In genomic region chr5:44809956-44810276, GRCh38 we compare ENCODE assay signal across 8 cellular contexts. TPM values are rescaled to one million over a fixed set of nuclear protein-coding genes. Genes with fewer than 3 reads are reported as not detected.
A peak's percentile ranks its signal among the peaks of the same experiment; 100 is the strongest.
DNase-seq lines count a peak whose midpoint lies in the region; ATAC-seq and TF ChIP-seq lines count a peak whose summit lies in the region.

No MANE protein-coding gene starts in this region.

- H4K20me1 ChIP-seq in HCT116 (ENCODE audit: insufficient read depth): peaks cover 6% of the 10 kb centered on the region; the same call in 1 of the 2 replicates

- CTCF ChIA-PET in HCT116 (lab: Charles Lee): no interaction called here
- CTCF ChIA-PET in activated CD8-positive, alpha-beta T cell treated with anti-CD3 and anti-CD28 coated beads for 36 hours (lab: Charles Lee): no interaction called here

- peak overlapping the region; percentile 98 for H3K4me3 Mint-ChIP-seq in activated CD8-positive, alpha-beta T cell treated with anti-CD3 and anti-CD28 coated beads for 36 hours

- H3K27me3 ChIP-seq in HCT116 (ENCODE audit: insufficient read depth, low read length) (no peaks in the 10 kb centered on the region), spleen (replicated peaks in 1 of 7) (no peaks in the 10 kb centered on the region)

- POLR2A ChIA-PET in HCT116 (lab: Charles Lee): no interaction called here
- POLR2A ChIA-PET in activated CD8-positive, alpha-beta T cell treated with anti-CD3 and anti-CD28 coated beads for 36 hours (lab: Charles Lee): no interaction called here

- intact Hi-C loops in HCT116 (cut with micrococcal nuclease): no loop called here
- intact Hi-C loops in activated CD8-positive, alpha-beta T cell treated with anti-CD3 and anti-CD28 coated beads for 36 hours (cut with micrococcal nuclease): no loop called here
- intact Hi-C loops in spleen (cut with DNase I; ENCODE audit: low total_unique reads): no loop called here

- peak overlapping the region; percentile 64 for H3K4me2 ChIP-seq in HCT116 (ENCODE audit: low read length)

- no peak for TF ChIP-seq CTCF in HCT116 (IDR thresholded peaks at IDR 0.05 in 2 of 3, conservative IDR thresholded peaks at IDR 0.05 in 1 of 3; ENCODE audit: borderline replicate concordance in 1 of 3, insufficient read depth in 1 of 3, low read depth in 2 of 3, low read length in 2 of 3)
- no peak for TF ChIP-seq CTCF in activated CD8-positive, alpha-beta T cell treated with anti-CD3 and anti-CD28 coated beads for 36 hours (IDR thresholded peaks at IDR 0.05)
- TF ChIP-seq CTCF in spleen (IDR thresholded peaks at IDR 0.05 in 8 of 11, conservative IDR thresholded peaks at IDR 0.05 in 3 of 11): no peak

- no peak for ATAC-seq in HCT116
- no peak for ATAC-seq in activated CD8-positive, alpha-beta T cell treated with anti-CD3 and anti-CD28 coated beads for 36 hours
- ATAC-seq in GM21526 (IDR thresholded peaks at IDR 0.05; ENCODE audit: low FRiP score, unreplicated experiment): no peak

- peak overlapping the region; percentile 98 for H3K27ac Mint-ChIP-seq in activated CD8-positive, alpha-beta T cell treated with anti-CD3 and anti-CD28 coated beads for 36 hours

- DNase-seq in HCT116 (ENCODE audit: low read depth, low spot score): no peak
- no peak for DNase-seq in activated CD8-positive, alpha-beta T cell treated with anti-CD3 and anti-CD28 coated beads for 36 hours
- DNase-seq in spleen: no peak
- no peak for DNase-seq in hypothalamus (lab: John Stamatoyannopoulos, UW)
- no peak for DNase-seq in NCI-H187 (lab: John Stamatoyannopoulos, UW)
- no peak for DNase-seq in DMS53 treated with DMSO at 0.1 percent for 48 hours (lab: John Stamatoyannopoulos, UW; ENCODE audit: unreplicated experiment)

- H3K4me1 ChIP-seq in HCT116 (ENCODE audit: control insufficient read depth in 1 of 2, insufficient read depth in 2 of 2, low read length in 2 of 2): peaks cover 10 to 23% of the 10 kb centered on the region in 2 experiments; a peak in 3 of 4 replicates
- H3K4me1 ChIP-seq in spleen: peaks cover 7 to 58% (median 38%) of the 10 kb centered on the region in 6 donors

- no peaks in the 10 kb centered on the region for H3K9me3 Mint-ChIP-seq in activated CD8-positive, alpha-beta T cell treated with anti-CD3 and anti-CD28 coated beads for 36 hours

- no peak for TF ChIP-seq POLR2A in HCT116 (IDR thresholded peaks at IDR 0.05; ENCODE audit: borderline replicate concordance, extremely low read depth, insufficient read depth, insufficient read length)
- TF ChIP-seq POLR2A in spleen (IDR thresholded peaks at IDR 0.05): no peak

- peak overlapping the region; percentile 97 for H3K9ac ChIP-seq in HCT116 (ENCODE audit: low read length)

- H3K27ac ChIP-seq in HCT116 (ENCODE audit: low read depth, low read length): peak overlapping the region; percentile 79; the same call in 1 of the 2 replicates
- peak overlapping the region; percentile 86 to 95 (median 91) for H3K27ac ChIP-seq in spleen

- no peaks in the 10 kb centered on the region for H3K9me2 ChIP-seq in HCT116 (ENCODE audit: insufficient read depth)

- no TSS peak for BruUV-seq in HCT116 (replicated peaks; lab: Mats Ljungman, UMichigan)

- peaks cover 4% of the 10 kb centered on the region for H3K27me3 Mint-ChIP-seq in activated CD8-positive, alpha-beta T cell treated with anti-CD3 and anti-CD28 coated beads for 36 hours

- H3K36me3 ChIP-seq in HCT116 (ENCODE audit: control insufficient read depth in 1 of 2, insufficient read depth in 2 of 2, low read length in 2 of 2) (peaks cover 38 to 43% of the 10 kb centered on the region in 2 experiments), spleen (peaks cover 0 to 41% (median 29%) of the 10 kb centered on the region in 6 donors)

- H3K36me3 Mint-ChIP-seq in activated CD8-positive, alpha-beta T cell treated with anti-CD3 and anti-CD28 coated beads for 36 hours (ENCODE audit: low read depth): peaks cover 42% of the 10 kb centered on the region

- 11 to 14% (median 13%) methylated on average over 8 of the region's 8 CpGs for WGBS in spleen, 5 donors

- H3K4me3 ChIP-seq in HCT116 (replicated peaks in 1 of 2; ENCODE audit: low read depth in 1 of 2, low read length in 2 of 2): peak overlapping the region; percentile 88 to 93
- H3K4me3 ChIP-seq in iPS-11a (ENCODE audit: low read depth, low read length): peak overlapping the region; percentile 98
- H3K4me3 ChIP-seq in spleen: peak overlapping the region; percentile 74 to 99 (median 97)

- peaks cover 33% of the 10 kb centered on the region for H3K4me1 Mint-ChIP-seq in activated CD8-positive, alpha-beta T cell treated with anti-CD3 and anti-CD28 coated beads for 36 hours (ENCODE audit: low read depth)

- no peak overlapping the region for H2AFZ ChIP-seq in HCT116 (ENCODE audit: low read depth, low read length, poor library complexity, severe bottlenecking)

- H3K79me2 ChIP-seq in HCT116 (ENCODE audit: insufficient read depth, low read length): peaks cover 70% of the 10 kb centered on the region

- no peak for TF ChIP-seq RAD21 in HCT116 (IDR thresholded peaks at IDR 0.05; ENCODE audit: low read depth)

- RAD21 ChIA-PET in HCT116 (lab: Charles Lee; ENCODE audit: low non-redundant PET in 1 of 2, low total read pairs in 2 of 2, uncharacterized antibody in 2 of 2, unreplicated experiment in 2 of 2): no interaction called here

- H3K9me3 ChIP-seq in HCT116 (ENCODE audit: control insufficient read depth in 1 of 2, insufficient read depth in 1 of 2, low read depth in 1 of 2, low read length in 2 of 2) (no peaks in the 10 kb centered on the region), spleen (no peaks in the 10 kb centered on the region)

TF ChIP-seq in HCT116, 20 proteins besides CTCF, POLR2A, EP300 and RAD21:
- TF ChIP-seq YY1 (IDR thresholded peaks at IDR 0.05; ENCODE audit: extremely low read depth, insufficient replicate concordance, low read depth, low read length): no peak
- TF ChIP-seq FOSL1 (IDR thresholded peaks at IDR 0.05; ENCODE audit: low read depth): no peak
- TF ChIP-seq ATF3 (IDR thresholded peaks at IDR 0.05): no peak
- no peak for TF ChIP-seq ZBTB33 (IDR thresholded peaks at IDR 0.05; ENCODE audit: extremely low read depth, insufficient replicate concordance, low read length)
- TF ChIP-seq EZH2 (IDR thresholded peaks at IDR 0.05): no peak
- TF ChIP-seq JUND (IDR thresholded peaks at IDR 0.05): no peak
- TF ChIP-seq ZNF274 (IDR thresholded peaks at IDR 0.05; ENCODE audit: low read depth, low read length): no peak
- TF ChIP-seq SRF (IDR thresholded peaks at IDR 0.05; ENCODE audit: low read depth): no peak

RNA-seq across cellular contexts. Expression of gene MRPS30, which starts 1.2 kb away (rescaled TPM):
- total RNA-seq in HCT116 (2021; ENCODE audit: unreplicated experiment) (101 TPM), spleen (10 to 100 TPM; 31.7 to 75.5 (median 38.4) TPM)
- 50.7 and 59.0 TPM in 2 replicates for polyA plus RNA-seq in HCT116 (2012)
- 10 to 100 TPM; 60.1 to 62.1 TPM for total RNA-seq in activated CD8-positive, alpha-beta T cell treated with anti-CD3 and anti-CD28 coated beads for 36 hours
- 10 to 100 TPM; 18.2 to 21.4 (median 20.5) TPM for polyA plus RNA-seq in spleen
